In the genomic region with DNA sequence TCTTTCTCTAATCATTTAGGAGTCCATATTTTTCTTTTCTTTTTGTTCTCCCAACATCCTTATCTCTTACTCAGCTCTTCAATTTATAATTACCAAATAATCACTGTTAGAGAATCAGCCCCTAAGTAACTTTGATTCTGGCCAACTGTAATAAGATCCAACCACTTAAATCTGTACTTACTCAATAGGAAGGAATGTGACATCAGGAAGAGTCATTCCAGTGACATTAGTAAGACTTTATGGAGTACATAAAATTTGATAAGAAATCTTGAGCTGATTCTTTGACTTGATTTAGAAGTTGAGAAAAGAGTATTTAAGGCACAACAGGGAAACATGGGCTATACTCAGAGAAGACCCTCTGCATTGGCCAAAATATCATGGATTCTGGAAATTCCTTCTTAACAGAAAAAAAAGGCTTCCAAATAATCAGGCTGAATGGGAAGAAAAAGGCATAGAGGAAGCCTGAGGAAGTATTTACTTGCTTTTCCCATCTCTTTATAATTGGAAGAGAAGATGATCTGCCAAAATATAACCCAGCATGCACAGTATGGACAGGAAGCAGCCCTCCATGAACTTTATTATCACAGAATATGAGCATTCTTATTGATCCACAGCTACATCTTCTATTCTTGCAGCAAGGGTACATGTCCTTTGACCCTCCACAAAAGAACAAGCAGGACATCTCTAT, we compare ENCODE assay signal across 12 cellular contexts.
DNase-seq lines count a peak whose midpoint lies in the region; ATAC-seq and TF ChIP-seq lines count a peak whose summit lies in the region.
"Had no signal": no experiment of that assay in that cellular context is flagged by ENCODE, and none has a peak within 500 bp of the region (broad histone marks: within the 10 kb centered on the region; RNA-seq: fewer than 3 reads in every experiment).

No MANE protein-coding gene starts in this region.

- no TSS peak for BruUV-seq in A673 (replicated peaks; lab: Mats Ljungman, UMichigan)

- no peaks in the 10 kb centered on the region for H3K27me3 ChIP-seq in A673 (replicated peaks; ENCODE audit: insufficient read depth, low read depth, low read length, poor library complexity)
- no peaks in the 10 kb centered on the region for H3K27me3 ChIP-seq in left lung
- H3K27me3 ChIP-seq: cardiac muscle cell, ovary had no signal

- TF ChIP-seq CTCF in A673 (conservative IDR thresholded peaks at IDR 0.05; ENCODE audit: low read depth, low read length), result no peak
- no peak for TF ChIP-seq CTCF in left lung (IDR thresholded peaks at IDR 0.05)

- H3K4me3 ChIP-seq in A673 (ENCODE audit: low read depth, low read length, poor library complexity, severe bottlenecking), result no peak overlapping the region
- no peak overlapping the region for H3K4me3 ChIP-seq in left lung
- H3K4me3 ChIP-seq: cardiac muscle cell, ovary had no signal

- CTCF ChIA-PET in A673 (lab: Charles Lee), result no interaction called here

- peaks cover 6% of the 10 kb centered on the region for H3K36me3 Mint-ChIP-seq in natural killer cell treated with Interleukin-12 subunit alpha and Interleukin-12 subunit beta and Interleukin-15 and Interleukin-18, amount 100 ng/mL, for 72 hours

- DNase-seq in A673 (ENCODE audit: low spot score) (peak; percentile 79), HS-27A (ENCODE audit: low read depth) (peak; percentile 71), astrocyte of the hippocampus (ENCODE audit: low read depth, low spot score) (peak; percentile 79), left lung (no peak), NCI-H1436 (lab: John Stamatoyannopoulos, UW) (no peak), ecto neural progenitor cell (ENCODE audit: low spot score) (no peak)
- DNase-seq in natural killer cell treated with Interleukin-12 subunit alpha and Interleukin-12 subunit beta and Interleukin-15 and Interleukin-18, amount 100 ng/mL, for 72 hours (ENCODE audit: low spot score), result no peak
- DNase-seq: NCI-H146, ovary had no signal

- H3K4me1 Mint-ChIP-seq in natural killer cell treated with Interleukin-12 subunit alpha and Interleukin-12 subunit beta and Interleukin-15 and Interleukin-18, amount 100 ng/mL, for 72 hours (ENCODE audit: low read depth in 2 of 2), result peaks cover 5 to 11% of the 10 kb centered on the region in 2 donors

- peaks cover 10% of the 10 kb centered on the region for H3K4me1 ChIP-seq in A673 (ENCODE audit: insufficient read depth, low read length, poor library complexity, severe bottlenecking)
- peaks cover 5 to 6% of the 10 kb centered on the region in 2 donors for H3K4me1 ChIP-seq in left lung

- H3K36me3 ChIP-seq in A673 (ENCODE audit: insufficient read depth, low read length, poor library complexity, severe bottlenecking) (no peaks in the 10 kb centered on the region), left lung (no peaks in the 10 kb centered on the region)
- H3K36me3 ChIP-seq: cardiac muscle cell, ovary had no signal

- H3K27ac ChIP-seq in A673 (ENCODE audit: low read depth, low read length, poor library complexity, severe bottlenecking) (peak overlapping the region; percentile 52), left lung (peak overlapping the region; percentile 46 to 67)
- H3K27ac ChIP-seq: C4-2B, cardiac muscle cell, ovary had no signal

- intact Hi-C loops in A673 (cut with micrococcal nuclease; ENCODE audit: unreplicated experiment), result no loop called here
- intact Hi-C loops in left lung (cut with DNase I), result no loop called here

- POLR2A ChIA-PET in A673 (lab: Charles Lee; ENCODE audit: low non-redundant PET), result no interaction called here

- H3K4me3 Mint-ChIP-seq in natural killer cell treated with Interleukin-12 subunit alpha and Interleukin-12 subunit beta and Interleukin-15 and Interleukin-18, amount 100 ng/mL, for 72 hours, result no peak overlapping the region

- ATAC-seq in left lung (peak; percentile 93), HG03460 (IDR thresholded peaks at IDR 0.05; ENCODE audit: unreplicated experiment) (no peak)
- ATAC-seq in natural killer cell treated with Interleukin-12 subunit alpha and Interleukin-12 subunit beta and Interleukin-15 and Interleukin-18, amount 100 ng/mL, for 72 hours, result no peak

- peaks cover 3% of the 10 kb centered on the region for H3K9me3 Mint-ChIP-seq in natural killer cell treated with Interleukin-12 subunit alpha and Interleukin-12 subunit beta and Interleukin-15 and Interleukin-18, amount 100 ng/mL, for 72 hours

- H3K9me3 ChIP-seq in A673 (ENCODE audit: low read depth, low read length, poor library complexity, severe bottlenecking) (no peaks in the 10 kb centered on the region), left lung (no peaks in the 10 kb centered on the region)
- H3K9me3 ChIP-seq: ovary had no signal

- no peaks in the 10 kb centered on the region for H3K27me3 Mint-ChIP-seq in natural killer cell treated with Interleukin-12 subunit alpha and Interleukin-12 subunit beta and Interleukin-15 and Interleukin-18, amount 100 ng/mL, for 72 hours

- no peak overlapping the region for H3K27ac Mint-ChIP-seq in natural killer cell treated with Interleukin-12 subunit alpha and Interleukin-12 subunit beta and Interleukin-15 and Interleukin-18, amount 100 ng/mL, for 72 hours

Comparison
In these comparisons a context has a peak if more than half of its experiments do, and no peak if none do; other contexts are left out.
1. DNase-seq: peak in A673 (single experiment), HS-27A (single experiment) and astrocyte of the hippocampus (single experiment); none in left lung (0 of 2), natural killer cell treated with Interleukin-12 subunit alpha and Interleukin-12 subunit beta and Interleukin-15 and Interleukin-18, amount 100 ng/mL, for 72 hours (single experiment), NCI-H1436 (single experiment) and ecto neural progenitor cell (single experiment).